ENCODE assay signal across 22 cellular contexts in genomic region chr2:207782238-207783030, GRCh38. TPM values are rescaled to one million over a fixed set of nuclear protein-coding genes. Genes with fewer than 3 reads are reported as not detected.
DNase-seq lines count a peak whose midpoint lies in the region; ATAC-seq and TF ChIP-seq lines count a peak whose summit lies in the region.
"Had no signal": no experiment of that assay in that cellular context is flagged by ENCODE, and none has a peak within 500 bp of the region (broad histone marks: within the 10 kb centered on the region; RNA-seq: fewer than 3 reads in every experiment).

No MANE protein-coding gene starts in this region.

- no peaks in the 10 kb centered on the region for H4K20me1 ChIP-seq in SK-N-SH (ENCODE audit: insufficient read depth)

- TF ChIP-seq CTCF in SK-N-SH (IDR thresholded peaks at IDR 0.05) = no peak
- no peak for TF ChIP-seq CTCF in liver (IDR thresholded peaks at IDR 0.05; ENCODE audit: low read depth, low read length, missing input control)

- TF ChIP-seq RAD21 in SK-N-SH (IDR thresholded peaks at IDR 0.05; ENCODE audit: low read length) (no peak), liver (IDR thresholded peaks at IDR 0.05) (peak; percentile 37 to 60)

- 0 out of 2 replicates have a peak overlapping the region, but pooled peaks have one; percentile 56 for H2AFZ ChIP-seq in SK-N-SH (ENCODE audit: low read depth)

- DNase-seq in SHP77 (lab: John Stamatoyannopoulos, UW) = peak; percentile 9 to 31
- DNase-seq in SHP77 treated with DMSO at 0.1 percent for 48 hours (lab: John Stamatoyannopoulos, UW) = no peak
- DNase-seq in SK-N-SH = no peak
- DNase-seq in pons (ENCODE audit: low spot score) = no peak
- no peak for DNase-seq in medulla oblongata (ENCODE audit: extremely low spot score)
- DNase-seq: activated CD4-positive, alpha-beta memory T cell treated with anti-CD3 and anti-CD28 coated beads for 36 hours; activated naive CD4-positive, alpha-beta T cell treated with anti-CD3 and anti-CD28 coated beads for 36 hours; activated T-cell treated with anti-CD3 and anti-CD28 coated beads, Interleukin-2, amount 50 U/mL, for 1 hour; CD4-positive, CD25-positive, alpha-beta regulatory T cell; heart right ventricle; KBM-7; MV-4-11; stimulated activated naive B cell treated with anti-CD40 and anti-IgM and Interleukin-4, amounts not matched to agents 10 μg/mL and 1 μg/mL and 100 μg/mL, for 72 hours; T-helper 1 cell; trophoblast cell; WERI-Rb-1 had no signal

- POLR2A ChIA-PET in SK-N-SH (lab: Yijun Ruan, JAX) = interaction anchor here (0.8 kb wide), 1 partner anchor 19 kb away, joined by 3 read pairs; no protein-coding TSS in a partner anchor

- ATAC-seq in HG03025 (IDR thresholded peaks at IDR 0.05; ENCODE audit: low FRiP score, unreplicated experiment) (no peak), HG02840 (IDR thresholded peaks at IDR 0.05; ENCODE audit: low FRiP score, unreplicated experiment) (no peak)
- ATAC-seq: heart right ventricle; stimulated activated naive B cell treated with anti-CD40 and anti-IgM and Interleukin-4, amounts not matched to agents 10 μg/mL and 1 μg/mL and 100 μg/mL, for 72 hours had no signal

- no peak for TF ChIP-seq EP300 in SK-N-SH (IDR thresholded peaks at IDR 0.05; ENCODE audit: borderline replicate concordance in 1 of 2, low read depth in 1 of 2, low read length in 1 of 2)

- H3K27ac ChIP-seq in SK-N-SH (ENCODE audit: low read depth in 2 of 2, low read length in 1 of 2) (no peak overlapping the region), liver (ENCODE audit: low read depth in 1 of 2, low read length in 2 of 2) (peak overlapping the region; percentile 77 to 91)
- H3K27ac ChIP-seq: ascending aorta, heart right ventricle, neutrophil, right atrium auricular region, WERI-Rb-1 had no signal

- H3K36me3 ChIP-seq in SK-N-SH (replicated peaks in 1 of 2; ENCODE audit: control insufficient read depth in 1 of 2, insufficient read depth in 2 of 2, low read length in 1 of 2) (no peaks in the 10 kb centered on the region), liver (ENCODE audit: control insufficient read depth in 4 of 4, insufficient read depth in 3 of 4, low read depth in 1 of 4, low read length in 3 of 4) (no peaks in the 10 kb centered on the region)
- H3K36me3 ChIP-seq: ascending aorta, heart right ventricle, neutrophil, right atrium auricular region, WERI-Rb-1 had no signal

- H3K79me2 ChIP-seq in SK-N-SH (ENCODE audit: insufficient read depth) = no peaks in the 10 kb centered on the region

- H3K9me2 ChIP-seq in SK-N-SH = no peaks in the 10 kb centered on the region

- 89% methylated on average over 10 of the region's 10 CpGs for WGBS in SK-N-SH (ENCODE audit: low lambda C conversion rate)
- 78% methylated on average over 10 of the region's 10 CpGs for WGBS in liver

- H3K9ac ChIP-seq in SK-N-SH (no peak overlapping the region), liver (ENCODE audit: low read depth in 1 of 2, low read length in 2 of 2) (peak overlapping the region in 1 of 2 donors; percentile 62)

- no peaks in the 10 kb centered on the region for H3K27me3 ChIP-seq in SK-N-SH (ENCODE audit: insufficient read depth)
- H3K27me3 ChIP-seq in liver (ENCODE audit: control insufficient read depth in 4 of 4, insufficient read depth in 4 of 4, low read length in 3 of 4) = no peaks in the 10 kb centered on the region
- H3K27me3 ChIP-seq: ascending aorta, heart right ventricle, neutrophil, right atrium auricular region had no signal

- CTCF ChIA-PET in SK-N-SH (lab: Yijun Ruan, JAX) = interaction anchor here (1.8 kb wide), 1 partner anchor 12 kb away, joined by 3 read pairs; the partner anchor contains the start of gene FZD5

- H3K4me3 ChIP-seq in SK-N-SH (ENCODE audit: low read depth in 2 of 2, low read length in 1 of 2) (no peak overlapping the region), liver (ENCODE audit: low read depth in 1 of 3, low read length in 3 of 3) (no peak overlapping the region)
- H3K4me3 ChIP-seq: ascending aorta, heart right ventricle, right atrium auricular region had no signal

- no peaks in the 10 kb centered on the region for H3F3A ChIP-seq in SK-N-SH (replicated peaks; ENCODE audit: insufficient read depth)

- no peaks in the 10 kb centered on the region for H3K9me3 ChIP-seq in SK-N-SH
- no peaks in the 10 kb centered on the region for H3K9me3 ChIP-seq in liver (ENCODE audit: control insufficient read depth in 4 of 4, low read length in 3 of 4)
- H3K9me3 ChIP-seq: ascending aorta, heart right ventricle, neutrophil, right atrium auricular region had no signal

- H3K4me1 ChIP-seq in SK-N-SH (ENCODE audit: control insufficient read depth in 1 of 2, insufficient read depth in 2 of 2, low read depth in 1 of 2, low read length in 1 of 2) (peaks cover 0 to 8% of the 10 kb centered on the region in 2 experiments; a peak in 1 of 4 replicates), liver (ENCODE audit: control insufficient read depth in 4 of 4, insufficient read depth in 4 of 4, low read length in 3 of 4) (peaks cover 9 to 42% (median 28%) of the 10 kb centered on the region in 4 donors)
- H3K4me1 ChIP-seq: ascending aorta, right atrium auricular region had no signal

- peak overlapping the region; percentile 26; the same call in 1 of the 2 replicates for H3K4me2 ChIP-seq in SK-N-SH

TF ChIP-seq in SK-N-SH, 30 proteins besides CTCF, POLR2A, EP300 and RAD21:
- TF ChIP-seq MXI1 (IDR thresholded peaks at IDR 0.05; ENCODE audit: low read depth, low read length) (no peak), MAX (IDR thresholded peaks at IDR 0.05; ENCODE audit: low read depth) (no peak), YY1 (IDR thresholded peaks at IDR 0.05; ENCODE audit: low read depth) (no peak), TAF1 (IDR thresholded peaks at IDR 0.05; ENCODE audit: borderline replicate concordance, low read depth, low read length) (no peak), EZH2phosphoT487 (IDR thresholded peaks at IDR 0.05; ENCODE audit: borderline replicate concordance, low read depth) (no peak), SIN3A (IDR thresholded peaks at IDR 0.05; ENCODE audit: borderline replicate concordance, low read depth, low read length) (no peak)
TF ChIP-seq in SK-N-SH: peak in this region for 0.

TF ChIP-seq in liver, 16 proteins besides CTCF, POLR2A, EP300 and RAD21 (continues in another document):
- peak; percentile 98 for TF ChIP-seq FOXA1 (IDR thresholded peaks at IDR 0.05)
- TF ChIP-seq YY1 (IDR thresholded peaks at IDR 0.05) = peak; percentile 87
- TF ChIP-seq REST (IDR thresholded peaks at IDR 0.05) = peak; percentile 60
- TF ChIP-seq RXRA (IDR thresholded peaks at IDR 0.05) = peak; percentile 75 to 76
- peak; percentile 32 for TF ChIP-seq MAX (IDR thresholded peaks at IDR 0.05)
- no peak for TF ChIP-seq ZBTB33 (IDR thresholded peaks at IDR 0.05)
- no peak for TF ChIP-seq ATF3 (IDR thresholded peaks at IDR 0.05)
- peak; percentile 93 for TF ChIP-seq SP1 (IDR thresholded peaks at IDR 0.05)
- no peak for TF ChIP-seq TAF1 (conservative IDR thresholded peaks at IDR 0.05)
- TF ChIP-seq NR2F2 (IDR thresholded peaks at IDR 0.05) = peak; percentile 40
- TF ChIP-seq JUND (IDR thresholded peaks at IDR 0.05) = peak; percentile 69 to 73
- peak; percentile 93 to 95 for TF ChIP-seq HNF4A (conservative IDR thresholded peaks at IDR 0.05)

RNA-seq across cellular contexts. Expression of gene FZD5, which starts 12.7 kb away (rescaled TPM):
- polyA plus RNA-seq in SK-N-SH (2012; rRNA removed) = 0.52 and 0.72 TPM in 2 replicates
- polyA plus RNA-seq in SK-N-SH (2012; cell fraction: cytosol; rRNA removed) = 0.66 and 0.72 TPM in 2 replicates
- 0.41 and 0.66 TPM in 2 replicates for polyA plus RNA-seq in SK-N-SH (2012; cell fraction: nucleus; rRNA removed)
- 10 to 100 TPM; 31.0 to 31.1 TPM for total RNA-seq in liver
- polyA plus RNA-seq in liver = 10 to 100 TPM; 14.7 to 23.1 TPM

Comparison
In these comparisons a context has a peak if more than half of its experiments do, and no peak if none do; other contexts are left out.
1. DNase-seq: peak in SHP77 (2 of 2); none in SHP77 treated with DMSO at 0.1 percent for 48 hours (single experiment), SK-N-SH (single experiment), pons (single experiment) and medulla oblongata (single experiment).
2. H3K27ac ChIP-seq: peak in liver (2 of 2); none in SK-N-SH (0 of 2).
3. RNA of gene FZD5, which starts 12.7 kb away (polyA plus RNA-seq): 14.7 to 23.1 TPM in liver; 0.41 to 0.72 TPM in SK-N-SH; every median in the first group is over 4 times any median in the second.